In genomic region chr11:33461726-33462125, GRCh38 we compare ENCODE assay signal across 16 cellular contexts.
"Had no signal": no experiment of that assay in that cellular context is flagged by ENCODE, and none has a peak within 500 bp of the region (broad histone marks: within the 10 kb centered on the region; RNA-seq: fewer than 3 reads in every experiment).

No MANE protein-coding gene starts in this region.

- H3K4me1 ChIP-seq: left lung, spleen, thyroid gland had no signal

- H3K27ac ChIP-seq: left lung, spleen, thyroid gland had no signal

- H3K36me3 ChIP-seq: left lung, spleen, thyroid gland had no signal

- H3K9me3 Mint-ChIP-seq: activated B cell treated with CpG ODN at 0.5 μM for 24 hours; activated naive CD4-positive, alpha-beta T cell treated with anti-CD3 and anti-CD28 coated beads for 36 hours; activated T-cell treated with anti-CD3 and anti-CD28 coated beads, Interleukin-2, amount 50 U/mL, for 72 hours; natural killer cell had no signal

- H3K27ac Mint-ChIP-seq: activated B cell treated with CpG ODN at 0.5 μM for 24 hours; activated CD4-positive, alpha-beta T cell treated with anti-CD3 and anti-CD28 coated beads for 36 hours; activated naive CD4-positive, alpha-beta T cell treated with anti-CD3 and anti-CD28 coated beads for 36 hours; activated T-cell treated with anti-CD3 and anti-CD28 coated beads, Interleukin-2, amount 50 U/mL, for 72 hours; mesothelial cell of epicardium; natural killer cell had no signal

- H3K9me3 ChIP-seq: left lung, spleen, thyroid gland had no signal

- H3K36me3 Mint-ChIP-seq: mesothelial cell of epicardium, natural killer cell had no signal

- H3K4me3 Mint-ChIP-seq: activated B cell treated with CpG ODN at 0.5 μM for 24 hours; activated CD4-positive, alpha-beta T cell treated with anti-CD3 and anti-CD28 coated beads for 36 hours; activated naive CD4-positive, alpha-beta T cell treated with anti-CD3 and anti-CD28 coated beads for 36 hours; activated T-cell treated with anti-CD3 and anti-CD28 coated beads, Interleukin-2, amount 50 U/mL, for 72 hours; mesothelial cell of epicardium; natural killer cell had no signal

- DNase-seq: activated B cell treated with CpG ODN at 0.5 μM for 24 hours; activated CD4-positive, alpha-beta T cell treated with anti-CD3 and anti-CD28 coated beads for 36 hours; activated CD4-positive, alpha-beta T cell treated with anti-CD3 and anti-CD28 coated beads, Interleukin-2, amount 50 U/mL, for 48 hours; activated effector memory CD4-positive, alpha-beta T cell treated with Interleukin-2 at 50 U/mL for 16 hours; activated naive CD4-positive, alpha-beta T cell treated with anti-CD3 and anti-CD28 coated beads for 36 hours; activated T-cell treated with anti-CD3 and anti-CD28 coated beads, Interleukin-2, amount 50 U/mL, for 72 hours; kidney glomerular epithelial cell; left lung; natural killer cell; retina; spleen; stimulated activated CD4-positive, alpha-beta T cell treated with anti-CD3 and anti-CD28 coated beads, Interleukin-4, amount 100 ng/mL, for 1 hour; stimulated activated naive CD8-positive, alpha-beta T cell treated with anti-CD3 and anti-CD28 coated beads, Interleukin-15, Interleukin-2, amounts not matched to agents 100 U/mL and 50 U/mL, for 24 hours; T-helper 9 cell; thyroid gland had no signal

- H3K4me1 Mint-ChIP-seq: activated B cell treated with CpG ODN at 0.5 μM for 24 hours; activated CD4-positive, alpha-beta T cell treated with anti-CD3 and anti-CD28 coated beads for 36 hours; natural killer cell had no signal

- ATAC-seq: activated CD4-positive, alpha-beta T cell treated with anti-CD3 and anti-CD28 coated beads for 36 hours; activated T-cell treated with anti-CD3 and anti-CD28 coated beads, Interleukin-2, amount 50 U/mL, for 72 hours; left lung; natural killer cell; stimulated activated naive CD8-positive, alpha-beta T cell treated with anti-CD3 and anti-CD28 coated beads, Interleukin-15, Interleukin-2, amounts not matched to agents 100 U/mL and 50 U/mL, for 24 hours had no signal

- H3K4me3 ChIP-seq: left lung, spleen, thyroid gland had no signal

- H3K27me3 ChIP-seq: thyroid gland had no signal
